ENCODE assay signal across 8 cellular contexts in genomic region chr6:26183581-26184408, GRCh38.
DNase-seq lines count a peak whose midpoint lies in the region; ATAC-seq and TF ChIP-seq lines count a peak whose summit lies in the region.

No MANE protein-coding gene starts in this region.

- H3K4me3 ChIP-seq in ACC112 (ENCODE audit: low read depth, low read length): peak overlapping the region; percentile 76
- H3K4me3 ChIP-seq in gastroesophageal sphincter: peak overlapping the region; percentile 42 to 56
- peak overlapping the region; percentile 73 to 82 for H3K4me3 ChIP-seq in aorta (ENCODE audit: low read length in 2 of 2)

- peaks cover 5% of the 10 kb centered on the region for H3K36me3 Mint-ChIP-seq in activated naive CD8-positive, alpha-beta T cell treated with anti-CD3 and anti-CD28 coated beads for 36 hours
- H3K36me3 Mint-ChIP-seq in neural crest cell (ENCODE audit: low read depth): no peaks in the 10 kb centered on the region

- H3K27ac Mint-ChIP-seq in activated naive CD8-positive, alpha-beta T cell treated with anti-CD3 and anti-CD28 coated beads for 36 hours: peak overlapping the region; percentile 91
- H3K27ac Mint-ChIP-seq in neural crest cell (ENCODE audit: unreplicated experiment): peak overlapping the region; percentile 95

- peak overlapping the region; percentile 85 for H3K4me3 Mint-ChIP-seq in activated naive CD8-positive, alpha-beta T cell treated with anti-CD3 and anti-CD28 coated beads for 36 hours
- peak overlapping the region; percentile 89 for H3K4me3 Mint-ChIP-seq in neural crest cell

- peaks cover 4% of the 10 kb centered on the region for H3K27me3 Mint-ChIP-seq in activated naive CD8-positive, alpha-beta T cell treated with anti-CD3 and anti-CD28 coated beads for 36 hours
- H3K27me3 Mint-ChIP-seq in neural crest cell (ENCODE audit: low read depth): peaks cover under 1% of the 10 kb centered on the region

- H3K79me2 ChIP-seq in ACC112 (ENCODE audit: control insufficient read depth, insufficient read depth, low read length, unreplicated experiment): no peaks in the 10 kb centered on the region

- WGBS in gastroesophageal sphincter (ENCODE audit: low coverage in 1 of 2), 2 donors: 2 to 4% methylated on average over 8 to 22 of the region's 37 CpGs
- 1% methylated on average over 37 of the region's 37 CpGs for WGBS in aorta, 2 donors

- H3K4me1 Mint-ChIP-seq in activated naive CD8-positive, alpha-beta T cell treated with anti-CD3 and anti-CD28 coated beads for 36 hours: peaks cover 39% of the 10 kb centered on the region
- H3K4me1 Mint-ChIP-seq in neural crest cell: peaks cover 44% of the 10 kb centered on the region

- no peaks in the 10 kb centered on the region for H3K9me3 Mint-ChIP-seq in activated naive CD8-positive, alpha-beta T cell treated with anti-CD3 and anti-CD28 coated beads for 36 hours
- H3K9me3 Mint-ChIP-seq in neural crest cell: no peaks in the 10 kb centered on the region

- TF ChIP-seq CTCF in gastroesophageal sphincter (IDR thresholded peaks at IDR 0.05) (no peak), neural crest cell (conservative IDR thresholded peaks at IDR 0.05) (no peak)

- H3K36me3 ChIP-seq in ACC112 (ENCODE audit: insufficient read depth, low read length) (no peaks in the 10 kb centered on the region), gastroesophageal sphincter (no peaks in the 10 kb centered on the region), aorta (ENCODE audit: control insufficient read depth in 1 of 2, insufficient read depth in 2 of 2, low read length in 1 of 2) (no peaks in the 10 kb centered on the region)

- H3K4me1 ChIP-seq in ACC112 (ENCODE audit: control insufficient read depth, insufficient read depth, low read length, unreplicated experiment) (peaks cover 6% of the 10 kb centered on the region), gastroesophageal sphincter (peaks cover 0 to 25% (median 4%) of the 10 kb centered on the region in 3 donors), aorta (ENCODE audit: control insufficient read depth in 1 of 2, insufficient read depth in 2 of 2, low read length in 2 of 2) (no peaks in the 10 kb centered on the region)

- intact Hi-C loops in aorta (cut with DNase I): loop anchor here in 1 of 2 donors (10.0 kb wide), 1 partner anchor 149 kb away; a partner anchor contains a TSS

- H3K27me3 ChIP-seq in ACC112 (ENCODE audit: insufficient read depth, low read length): no peaks in the 10 kb centered on the region
- no peaks in the 10 kb centered on the region for H3K27me3 ChIP-seq in gastroesophageal sphincter
- H3K27me3 ChIP-seq in aorta (ENCODE audit: control insufficient read depth in 1 of 2, insufficient read depth in 2 of 2, low read length in 1 of 2): no peaks in the 10 kb centered on the region

- peak; percentile 71 for ATAC-seq in GM19395 (IDR thresholded peaks at IDR 0.05; ENCODE audit: unreplicated experiment)
- peak; percentile 90 for ATAC-seq in gastroesophageal sphincter
- ATAC-seq in aorta (ENCODE audit: low FRiP score): peak; percentile 93
- ATAC-seq in HG02763 (IDR thresholded peaks at IDR 0.05; ENCODE audit: unreplicated experiment): no peak

- H3K27ac ChIP-seq in ACC112 (ENCODE audit: low read depth, low read length) (peak overlapping the region; percentile 13), gastroesophageal sphincter (peak overlapping the region; percentile 70 to 90 (median 86)), aorta (ENCODE audit: low read depth in 1 of 2, low read length in 2 of 2) (peak overlapping the region; percentile 63 to 79)

- no peak for TF ChIP-seq EP300 in gastroesophageal sphincter (IDR thresholded peaks at IDR 0.05)

- DNase-seq in NOMO-1 treated with DMSO at 0.1 percent for 48 hours (lab: John Stamatoyannopoulos, UW; ENCODE audit: unreplicated experiment): peak; percentile 66
- peak; percentile 75 for DNase-seq in activated naive CD8-positive, alpha-beta T cell treated with anti-CD3 and anti-CD28 coated beads for 36 hours
- peak; percentile 47 for DNase-seq in neural crest cell (ENCODE audit: low read depth, low spot score)
- peak; percentile 77 to 87 for DNase-seq in aorta

- peak; percentile 54 to 77 for TF ChIP-seq POLR2A in gastroesophageal sphincter (IDR thresholded peaks at IDR 0.05)

- peak overlapping the region; percentile 89 for H2AFZ ChIP-seq in ACC112 (ENCODE audit: low read length, unreplicated experiment)

- no peaks in the 10 kb centered on the region for H3K9me3 ChIP-seq in gastroesophageal sphincter
- H3K9me3 ChIP-seq in aorta (ENCODE audit: control insufficient read depth, low read length): no peaks in the 10 kb centered on the region

Comparison
In these comparisons a context has a peak if more than half of its experiments do, and no peak if none do; other contexts are left out.
1. H3K27ac ChIP-seq: peak in every context shown above with its lines; median percentile 86 in gastroesophageal sphincter; 71 in aorta; 13 in ACC112.